12 cellular contexts compared by ENCODE assay signal in genomic region chr1:226650236-226650841, GRCh38.
DNase-seq lines count a peak whose midpoint lies in the region; ATAC-seq lines count a peak whose summit lies in the region.
"Had no signal": no experiment of that assay in that cellular context is flagged by ENCODE, and none has a peak within 500 bp of the region (broad histone marks: within the 10 kb centered on the region; RNA-seq: fewer than 3 reads in every experiment).

No MANE protein-coding gene starts in this region.

- H3K4me1 ChIP-seq in mesenchymal stem cell (ENCODE audit: control insufficient read depth, insufficient read depth, low read depth, low read length) (peaks cover 31% of the 10 kb centered on the region), thymus (ENCODE audit: control insufficient read depth, insufficient read depth, low read length) (peaks cover 21% of the 10 kb centered on the region)

- no peak overlapping the region for H4K91ac ChIP-seq in mesenchymal stem cell (ENCODE audit: low read length)

- WGBS in mesenchymal stem cell = 65% methylated on average over 9 of the region's 11 CpGs
- 95% methylated on average over 11 of the region's 11 CpGs for WGBS in thymus

- H3K27ac ChIP-seq in mesenchymal stem cell (ENCODE audit: low read length, poor library complexity, severe bottlenecking) (no peak overlapping the region), thymus (ENCODE audit: low read depth) (peak overlapping the region; percentile 31)
- H3K27ac ChIP-seq: colonic mucosa had no signal

- H3K4me3 Mint-ChIP-seq in activated naive CD4-positive, alpha-beta T cell treated with anti-CD3 and anti-CD28 coated beads, Interleukin-2, amount 50 U/mL, for 24 hours = no peak overlapping the region
- H3K4me3 Mint-ChIP-seq in activated T-helper 17 cell treated with anti-CD3 and anti-CD28 coated beads, Interleukin-2, amount 50 U/mL, for 72 hours = no peak overlapping the region

- ATAC-seq in activated T-helper 17 cell treated with anti-CD3 and anti-CD28 coated beads, Interleukin-2, amount 50 U/mL, for 72 hours (replicated peaks) = no peak
- ATAC-seq in HG02938 (IDR thresholded peaks at IDR 0.05; ENCODE audit: unreplicated experiment) = no peak
- ATAC-seq: left colon had no signal

- H2BK5ac ChIP-seq in mesenchymal stem cell (ENCODE audit: low read depth, low read length, poor library complexity, severe bottlenecking) = no peak overlapping the region

- H3K27me3 ChIP-seq in mesenchymal stem cell (ENCODE audit: control insufficient read depth in 1 of 2, insufficient read depth in 1 of 2, low read length in 2 of 2) (no peaks in the 10 kb centered on the region), thymus (ENCODE audit: control insufficient read depth, insufficient read depth) (no peaks in the 10 kb centered on the region)
- H3K27me3 ChIP-seq: colonic mucosa, MG63 had no signal

- no peak for DNase-seq in activated naive CD4-positive, alpha-beta T cell (lab: John Stamatoyannopoulos, UW)
- DNase-seq in mesenchymal stem cell (no peak), T-helper 2 cell (no peak), COLO829 (ENCODE audit: low spot score) (no peak)
- DNase-seq: colonic mucosa, left colon had no signal

- H3K4me1 Mint-ChIP-seq in activated naive CD4-positive, alpha-beta T cell treated with anti-CD3 and anti-CD28 coated beads, Interleukin-2, amount 50 U/mL, for 24 hours = peaks cover 23% of the 10 kb centered on the region
- peaks cover 26% of the 10 kb centered on the region for H3K4me1 Mint-ChIP-seq in activated T-helper 17 cell treated with anti-CD3 and anti-CD28 coated beads, Interleukin-2, amount 50 U/mL, for 72 hours

- H3K9me3 ChIP-seq in mesenchymal stem cell (ENCODE audit: control insufficient read depth, low read length) (no peaks in the 10 kb centered on the region), thymus (ENCODE audit: control insufficient read depth) (no peaks in the 10 kb centered on the region)
- H3K9me3 ChIP-seq: colonic mucosa, MG63, prostate gland had no signal

- no peak overlapping the region for H2AK5ac ChIP-seq in mesenchymal stem cell (ENCODE audit: low read length, severe bottlenecking)

- H3K79me1 ChIP-seq in mesenchymal stem cell (replicated peaks; ENCODE audit: low read length, poor library complexity, severe bottlenecking) = peaks cover 12% of the 10 kb centered on the region

- no peaks in the 10 kb centered on the region for H3K9me3 Mint-ChIP-seq in activated naive CD4-positive, alpha-beta T cell treated with anti-CD3 and anti-CD28 coated beads, Interleukin-2, amount 50 U/mL, for 24 hours
- no peaks in the 10 kb centered on the region for H3K9me3 Mint-ChIP-seq in activated T-helper 17 cell treated with anti-CD3 and anti-CD28 coated beads, Interleukin-2, amount 50 U/mL, for 72 hours

- no peak overlapping the region for H2BK15ac ChIP-seq in mesenchymal stem cell (ENCODE audit: low read depth, poor library complexity, severe bottlenecking)

- no peak overlapping the region for H2AFZ ChIP-seq in mesenchymal stem cell (ENCODE audit: low read depth, low read length)

- H3K4me2 ChIP-seq in mesenchymal stem cell (ENCODE audit: low read length, poor library complexity, severe bottlenecking) = no peak overlapping the region

- no peak overlapping the region for H3K14ac ChIP-seq in mesenchymal stem cell (ENCODE audit: low read length in 2 of 2)

- peak overlapping the region in 1 of 2 experiments; percentile 24 for H3K4ac ChIP-seq in mesenchymal stem cell (ENCODE audit: low read depth in 1 of 2, low read length in 2 of 2)

- H3K36me3 Mint-ChIP-seq in activated naive CD4-positive, alpha-beta T cell treated with anti-CD3 and anti-CD28 coated beads, Interleukin-2, amount 50 U/mL, for 24 hours = no peaks in the 10 kb centered on the region
- H3K36me3 Mint-ChIP-seq in activated T-helper 17 cell treated with anti-CD3 and anti-CD28 coated beads, Interleukin-2, amount 50 U/mL, for 72 hours (ENCODE audit: low read depth) = peaks cover 41% of the 10 kb centered on the region

- H3K4me3 ChIP-seq in mesenchymal stem cell (ENCODE audit: insufficient read depth in 1 of 2, low read depth in 1 of 2, low read length in 2 of 2) (no peak overlapping the region), thymus (ENCODE audit: low read length) (no peak overlapping the region)
- H3K4me3 ChIP-seq: colonic mucosa, MG63, prostate gland had no signal

- H3K27ac Mint-ChIP-seq in activated naive CD4-positive, alpha-beta T cell treated with anti-CD3 and anti-CD28 coated beads, Interleukin-2, amount 50 U/mL, for 24 hours = peak overlapping the region; percentile 82
- peak overlapping the region; percentile 82 for H3K27ac Mint-ChIP-seq in activated T-helper 17 cell treated with anti-CD3 and anti-CD28 coated beads, Interleukin-2, amount 50 U/mL, for 72 hours

- no peak overlapping the region for H3K9ac ChIP-seq in mesenchymal stem cell (ENCODE audit: low read length)

- H3K23ac ChIP-seq in mesenchymal stem cell (ENCODE audit: low read length in 2 of 2) = no peak overlapping the region

- no peak overlapping the region for H3K18ac ChIP-seq in mesenchymal stem cell (ENCODE audit: low read depth in 1 of 2, low read length in 2 of 2)

- no peaks in the 10 kb centered on the region for H3K27me3 Mint-ChIP-seq in activated naive CD4-positive, alpha-beta T cell treated with anti-CD3 and anti-CD28 coated beads, Interleukin-2, amount 50 U/mL, for 24 hours
- H3K27me3 Mint-ChIP-seq in activated T-helper 17 cell treated with anti-CD3 and anti-CD28 coated beads, Interleukin-2, amount 50 U/mL, for 72 hours = no peaks in the 10 kb centered on the region

- no peak overlapping the region for H2BK120ac ChIP-seq in mesenchymal stem cell (ENCODE audit: low read depth, low read length)

- H3K36me3 ChIP-seq in mesenchymal stem cell (ENCODE audit: control insufficient read depth in 1 of 2, insufficient read depth in 2 of 2, low read depth in 1 of 2, low read length in 2 of 2) = peaks cover 21 to 24% of the 10 kb centered on the region in 2 experiments
- H3K36me3 ChIP-seq in thymus (ENCODE audit: control insufficient read depth, insufficient read depth) = peaks cover 41% of the 10 kb centered on the region

- H2BK12ac ChIP-seq in mesenchymal stem cell (ENCODE audit: low read length in 2 of 2) = no peak overlapping the region

- H4K8ac ChIP-seq in mesenchymal stem cell (ENCODE audit: low read length) = peak overlapping the region; percentile 19
